ENCODE assay signal across 14 cellular contexts in genomic region chr10:94496010-94496409, GRCh38. TPM values are rescaled to one million over a fixed set of nuclear protein-coding genes. Genes with fewer than 3 reads are reported as not detected.
DNase-seq lines count a peak whose midpoint lies in the region; ATAC-seq and TF ChIP-seq lines count a peak whose summit lies in the region.
"Had no signal": no experiment of that assay in that cellular context is flagged by ENCODE, and none has a peak within 500 bp of the region (broad histone marks: within the 10 kb centered on the region; RNA-seq: fewer than 3 reads in every experiment).

No MANE protein-coding gene starts in this region.

- ATAC-seq in GM21447 (IDR thresholded peaks at IDR 0.05; ENCODE audit: unreplicated experiment) (peak; percentile 75), HG03095 (IDR thresholded peaks at IDR 0.05; ENCODE audit: unreplicated experiment) (peak; percentile 80)

- no peaks in the 10 kb centered on the region for H3K36me3 Mint-ChIP-seq in activated T-cell treated with anti-CD3 and anti-CD28 coated beads, Interleukin-2, amount 50 U/mL, for 24 hours (ENCODE audit: low read depth)

- H3K4me3 ChIP-seq in GM12864 (ENCODE audit: low read depth, low read length) = no peak overlapping the region
- H3K4me3 ChIP-seq in fibroblast of mammary gland (ENCODE audit: control insufficient read depth, low read depth, low read length) = no peak overlapping the region
- H3K4me3 ChIP-seq: SJSA1, transverse colon had no signal

- no peaks in the 10 kb centered on the region for H3K9me3 Mint-ChIP-seq in activated T-cell treated with anti-CD3 and anti-CD28 coated beads, Interleukin-2, amount 50 U/mL, for 24 hours

- H3K27me3 Mint-ChIP-seq in activated T-cell treated with anti-CD3 and anti-CD28 coated beads, Interleukin-2, amount 50 U/mL, for 24 hours = no peaks in the 10 kb centered on the region

- H3K4me1 Mint-ChIP-seq in activated T-cell treated with anti-CD3 and anti-CD28 coated beads, Interleukin-2, amount 50 U/mL, for 24 hours (ENCODE audit: low read depth) = peaks cover 3% of the 10 kb centered on the region

- no peak overlapping the region for H3K4me3 Mint-ChIP-seq in activated T-cell treated with anti-CD3 and anti-CD28 coated beads, Interleukin-2, amount 50 U/mL, for 24 hours

- no peak overlapping the region for H3K27ac Mint-ChIP-seq in activated T-cell treated with anti-CD3 and anti-CD28 coated beads, Interleukin-2, amount 50 U/mL, for 24 hours

- no peak for TF ChIP-seq CTCF in GM12864 (IDR thresholded peaks at IDR 0.05; ENCODE audit: low read depth, low read length, missing control alignments)
- TF ChIP-seq CTCF in fibroblast of mammary gland (conservative IDR thresholded peaks at IDR 0.05; ENCODE audit: control insufficient read depth, insufficient read depth, low read depth, low read length) = no peak

- peak; percentile 15 for DNase-seq in GM12864 (ENCODE audit: low read depth)
- peak; percentile 2 for DNase-seq in fibroblast of mammary gland (ENCODE audit: low read depth)
- DNase-seq in activated T-cell treated with anti-CD3 and anti-CD28 coated beads, Interleukin-2, amount 50 U/mL, for 24 hours = no peak
- no peak for DNase-seq in dermis blood vessel endothelial cell
- no peak for DNase-seq in amniotic stem cell (lab: John Stamatoyannopoulos, UW)
- no peak for DNase-seq in NCI-H2081 treated with DMSO at 0.1 percent for 48 hours (lab: John Stamatoyannopoulos, UW)
- DNase-seq: activated CD4-positive, alpha-beta T cell treated with anti-CD3 and anti-CD28 coated beads for 48 hours; activated naive CD4-positive, alpha-beta T cell; cortex of kidney; NCI-H226; transverse colon had no signal

RNA-seq across cellular contexts. Expression of gene HELLS, which starts 49.6 kb away (rescaled TPM):
- 26.7 and 73.2 TPM in 2 replicates for total RNA-seq in dermis blood vessel endothelial cell

Comparison
In these comparisons a context has a peak if more than half of its experiments do, and no peak if none do; other contexts are left out.
1. DNase-seq: peak in GM12864 (single experiment) and fibroblast of mammary gland (single experiment); none in activated T-cell treated with anti-CD3 and anti-CD28 coated beads, Interleukin-2, amount 50 U/mL, for 24 hours (single experiment), dermis blood vessel endothelial cell (single experiment), amniotic stem cell (single experiment) and NCI-H2081 treated with DMSO at 0.1 percent for 48 hours (single experiment).